In the genomic region with DNA sequence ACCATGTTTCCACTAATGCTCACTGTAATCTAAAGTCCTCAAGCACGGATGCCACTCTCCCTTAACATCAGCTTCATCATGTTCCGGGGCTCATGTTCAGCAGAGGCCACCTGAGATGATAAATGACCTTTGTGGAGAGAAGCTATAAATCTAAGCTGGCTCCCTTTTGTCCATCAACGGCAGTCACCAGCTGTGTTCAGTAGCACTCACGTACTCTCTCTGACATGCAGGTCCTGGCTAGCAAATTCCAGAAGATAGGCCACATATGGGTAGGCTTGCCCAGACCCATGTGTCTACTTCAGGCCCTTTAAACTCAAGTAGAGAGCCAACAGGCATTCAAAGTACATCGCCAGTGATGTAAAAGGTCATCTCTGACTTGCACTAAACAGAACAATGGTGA, we compare ENCODE assay signal across 33 cellular contexts.
"Had no signal": no experiment of that assay in that cellular context is flagged by ENCODE, and none has a peak within 500 bp of the region (broad histone marks: within the 10 kb centered on the region; RNA-seq: fewer than 3 reads in every experiment).

No MANE protein-coding gene starts in this region.

- H3K27ac ChIP-seq: adrenal gland, Peyer's patch, SJSA1 had no signal

- ATAC-seq: activated CD4-positive, CD25-positive, alpha-beta regulatory T cell treated with anti-CD3 and anti-CD28 coated beads, Interleukin-2, amount 50 U/mL, for 24 hours; activated naive CD4-positive, alpha-beta T cell treated with anti-CD3 and anti-CD28 coated beads, Interleukin-2, amount 50 U/mL, for 72 hours; activated T-cell treated with anti-CD3 and anti-CD28 coated beads, Interleukin-2, amount 50 U/mL, for 4 hours; PC-3; WTC11 had no signal

- DNase-seq: activated CD4-positive, alpha-beta memory T cell treated with anti-CD3 and anti-CD28 coated beads for 36 hours; activated CD4-positive, alpha-beta T cell treated with anti-CD3 and anti-CD28 coated beads for 4 hours; activated CD4-positive, alpha-beta T cell treated with anti-CD3 and anti-CD28 coated beads, Interleukin-2, amount 50 U/mL, for 1 hour; activated CD8-positive, alpha-beta memory T cell treated with anti-CD3 and anti-CD28 coated beads, Interleukin-2, amount 50 U/mL, for 4 hours; activated gamma-delta T cell treated with Interleukin-2 at 50 U/mL for 16 hours; activated naive CD4-positive, alpha-beta T cell treated with anti-CD3 and anti-CD28 coated beads for 36 hours; activated T-cell treated with anti-CD3 and anti-CD28 coated beads for 4 hours; activated T-cell treated with anti-CD3 and anti-CD28 coated beads, Interleukin-2, amount 50 U/mL, for 4 hours; adrenal gland; anterior cingulate cortex; IMR-90; Karpas-422; KBM-7; NCI-H1048; NCI-H1105 treated with DMSO at 0.1 percent for 48 hours; NCI-H146; NCI-H187; NCI-H2029 treated with DMSO at 0.1 percent for 48 hours; NCI-H2107; NCI-H2171; NCI-H510A; NCI-H526; NCI-H748 treated with DMSO at 0.1 percent for 48 hours; NK-92 treated with Interleukin-12 subunit alpha and Interleukin-12 subunit beta, amount 100 ng/mL, for 24 hours; PC-3; Peyer's patch; RPMI8226; SK-N-SH had no signal

- FAIRE-seq: TTC549 had no signal

- H3K9me3 ChIP-seq: adrenal gland had no signal

- H3K27me3 ChIP-seq: adrenal gland, Peyer's patch, SJSA1 had no signal

- H3K4me3 ChIP-seq: adrenal gland, Peyer's patch, SJSA1 had no signal

- H3K4me2 ChIP-seq: SK-N-SH had no signal

- H3K36me3 ChIP-seq: adrenal gland, Peyer's patch, SJSA1 had no signal

- H3K4me1 ChIP-seq: adrenal gland, Peyer's patch had no signal

- H3K9ac ChIP-seq: SK-N-SH had no signal
